37 cellular contexts compared by ENCODE assay signal in the genomic region with DNA sequence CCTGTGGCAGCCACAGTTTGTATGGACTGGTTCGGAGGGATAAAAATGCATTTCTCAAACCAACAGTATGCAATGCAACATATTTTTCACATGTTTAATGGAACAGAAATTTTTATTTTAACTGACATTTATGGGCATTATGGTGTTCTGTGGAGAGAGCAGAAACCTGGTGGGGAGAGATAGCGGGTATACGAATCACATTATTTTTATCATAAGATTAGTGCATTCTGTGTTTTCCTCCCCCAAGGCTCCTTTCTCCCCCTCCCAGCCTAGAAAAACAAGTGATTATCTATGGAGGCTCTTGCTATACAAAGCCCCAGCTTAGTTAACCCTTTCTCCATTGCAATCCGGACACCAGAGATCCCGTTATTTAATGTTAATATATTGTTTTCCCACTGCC.
"Had no signal": no experiment of that assay in that cellular context is flagged by ENCODE, and none has a peak within 500 bp of the region (broad histone marks: within the 10 kb centered on the region; RNA-seq: fewer than 3 reads in every experiment).

No MANE protein-coding gene starts in this region.

- H3K4me1 Mint-ChIP-seq: activated CD4-positive, alpha-beta memory T cell treated with anti-CD3 and anti-CD28 coated beads, Interleukin-2, amount 10 ng/mL, durations not matched to agents 7 days and 5 days; activated CD4-positive, alpha-beta T cell treated with anti-CD3 and anti-CD28 coated beads for 36 hours; activated CD4-positive, alpha-beta T cell treated with anti-CD3 and anti-CD28 coated beads, Interleukin-2, amount 10 ng/mL, durations not matched to agents 7 days and 5 days; activated CD8-positive, alpha-beta memory T cell treated with anti-CD3 and anti-CD28 coated beads, Interleukin-2, amount 10 ng/mL, durations not matched to agents 7 days and 5 days; activated naive CD4-positive, alpha-beta T cell treated with anti-CD3 and anti-CD28 coated beads, Interleukin-2, amount 10 ng/mL, durations not matched to agents 7 days and 5 days; activated naive CD4-positive, alpha-beta T cell treated with anti-CD3 and anti-CD28 coated beads, Interleukin-2, amount 50 U/mL, for 24 hours; activated naive CD8-positive, alpha-beta T cell treated with anti-CD3 and anti-CD28 coated beads, Interleukin-2, amount 10 ng/mL, durations not matched to agents 7 days and 5 days; activated naive CD8-positive, alpha-beta T cell treated with anti-CD3 and anti-CD28 coated beads, Interleukin-2, amount 50 U/mL, for 24 hours; central memory CD8-positive, alpha-beta T cell had no signal

- H3K4me3 Mint-ChIP-seq: activated CD4-positive, alpha-beta memory T cell treated with anti-CD3 and anti-CD28 coated beads, Interleukin-2, amount 10 ng/mL, durations not matched to agents 7 days and 5 days; activated CD4-positive, alpha-beta T cell treated with anti-CD3 and anti-CD28 coated beads for 36 hours; activated CD4-positive, alpha-beta T cell treated with anti-CD3 and anti-CD28 coated beads, Interleukin-2, amount 10 ng/mL, durations not matched to agents 7 days and 5 days; activated CD8-positive, alpha-beta memory T cell treated with anti-CD3 and anti-CD28 coated beads, Interleukin-2, amount 10 ng/mL, durations not matched to agents 7 days and 5 days; activated CD8-positive, alpha-beta T cell treated with anti-CD3 and anti-CD28 coated beads, Interleukin-2, amount 10 ng/mL, durations not matched to agents 7 days and 5 days; activated naive CD4-positive, alpha-beta T cell treated with anti-CD3 and anti-CD28 coated beads, Interleukin-2, amount 10 ng/mL, durations not matched to agents 7 days and 5 days; activated naive CD4-positive, alpha-beta T cell treated with anti-CD3 and anti-CD28 coated beads, Interleukin-2, amount 50 U/mL, for 24 hours; activated naive CD8-positive, alpha-beta T cell; activated naive CD8-positive, alpha-beta T cell treated with anti-CD3 and anti-CD28 coated beads, Interleukin-2, amount 10 ng/mL, durations not matched to agents 7 days and 5 days; activated naive CD8-positive, alpha-beta T cell treated with anti-CD3 and anti-CD28 coated beads, Interleukin-2, amount 50 U/mL, for 24 hours; activated T-cell treated with anti-CD3 and anti-CD28 coated beads, Interleukin-2, amount 50 U/mL, for 24 hours; brain; central memory CD8-positive, alpha-beta T cell; T-helper 1 cell treated with Interleukin-12 subunit alpha and Interleukin-12 subunit beta and Interleukin-4 antibody, amounts not matched to agents 30 μg/mL and 1 μg/mL, for 36 hours; T-helper 2 cell treated with Interferon-gamma antibody and Interleukin-4, amounts not matched to agents 5 μg/mL and 100 μg/mL, for 36 hours; WTC11 had no signal

- H3K36me3 ChIP-seq: ascending aorta, cardiac muscle cell, WERI-Rb-1 had no signal

- H3K27me3 Mint-ChIP-seq: activated CD4-positive, alpha-beta memory T cell treated with anti-CD3 and anti-CD28 coated beads, Interleukin-2, amount 10 ng/mL, durations not matched to agents 7 days and 5 days; activated CD4-positive, alpha-beta T cell treated with anti-CD3 and anti-CD28 coated beads for 36 hours; activated CD4-positive, alpha-beta T cell treated with anti-CD3 and anti-CD28 coated beads, Interleukin-2, amount 10 ng/mL, durations not matched to agents 7 days and 5 days; activated CD8-positive, alpha-beta memory T cell treated with anti-CD3 and anti-CD28 coated beads, Interleukin-2, amount 10 ng/mL, durations not matched to agents 7 days and 5 days; activated naive CD4-positive, alpha-beta T cell treated with anti-CD3 and anti-CD28 coated beads, Interleukin-2, amount 10 ng/mL, durations not matched to agents 7 days and 5 days; activated naive CD4-positive, alpha-beta T cell treated with anti-CD3 and anti-CD28 coated beads, Interleukin-2, amount 50 U/mL, for 24 hours; activated naive CD8-positive, alpha-beta T cell; activated naive CD8-positive, alpha-beta T cell treated with anti-CD3 and anti-CD28 coated beads, Interleukin-2, amount 10 ng/mL, durations not matched to agents 7 days and 5 days; activated naive CD8-positive, alpha-beta T cell treated with anti-CD3 and anti-CD28 coated beads, Interleukin-2, amount 50 U/mL, for 24 hours; activated T-cell treated with anti-CD3 and anti-CD28 coated beads, Interleukin-2, amount 50 U/mL, for 24 hours; central memory CD8-positive, alpha-beta T cell had no signal

- H3K27ac Mint-ChIP-seq: activated CD4-positive, alpha-beta memory T cell treated with anti-CD3 and anti-CD28 coated beads, Interleukin-2, amount 10 ng/mL, durations not matched to agents 7 days and 5 days; activated CD4-positive, alpha-beta T cell treated with anti-CD3 and anti-CD28 coated beads for 36 hours; activated CD4-positive, alpha-beta T cell treated with anti-CD3 and anti-CD28 coated beads, Interleukin-2, amount 10 ng/mL, durations not matched to agents 7 days and 5 days; activated CD8-positive, alpha-beta memory T cell treated with anti-CD3 and anti-CD28 coated beads, Interleukin-2, amount 10 ng/mL, durations not matched to agents 7 days and 5 days; activated CD8-positive, alpha-beta T cell treated with anti-CD3 and anti-CD28 coated beads, Interleukin-2, amount 10 ng/mL, durations not matched to agents 7 days and 5 days; activated naive CD4-positive, alpha-beta T cell treated with anti-CD3 and anti-CD28 coated beads, Interleukin-2, amount 10 ng/mL, durations not matched to agents 7 days and 5 days; activated naive CD4-positive, alpha-beta T cell treated with anti-CD3 and anti-CD28 coated beads, Interleukin-2, amount 50 U/mL, for 24 hours; activated naive CD8-positive, alpha-beta T cell; activated naive CD8-positive, alpha-beta T cell treated with anti-CD3 and anti-CD28 coated beads, Interleukin-2, amount 10 ng/mL, durations not matched to agents 7 days and 5 days; activated naive CD8-positive, alpha-beta T cell treated with anti-CD3 and anti-CD28 coated beads, Interleukin-2, amount 50 U/mL, for 24 hours; activated T-cell treated with anti-CD3 and anti-CD28 coated beads, Interleukin-2, amount 50 U/mL, for 24 hours; activated T-helper 2 cell treated with anti-CD3 and anti-CD28 coated beads, Interferon-gamma antibody, Interleukin-2, Interleukin-4, amounts not matched to agents 10 μg/mL and 5 μg/mL and 100 μg/mL, durations not matched to agents 14 hours and 24 hours and 36 hours; brain; T-helper 1 cell treated with Interleukin-12 subunit alpha and Interleukin-12 subunit beta and Interleukin-4 antibody, amounts not matched to agents 30 μg/mL and 1 μg/mL, for 36 hours; T-helper 2 cell treated with Interferon-gamma antibody and Interleukin-4, amounts not matched to agents 5 μg/mL and 100 μg/mL, for 36 hours; WTC11 had no signal

- H3K27ac ChIP-seq: ascending aorta, cardiac muscle cell, WERI-Rb-1 had no signal

- H3K4me1 ChIP-seq: ascending aorta had no signal

- H3K36me3 Mint-ChIP-seq: activated CD8-positive, alpha-beta memory T cell treated with anti-CD3 and anti-CD28 coated beads, Interleukin-2, amount 10 ng/mL, durations not matched to agents 7 days and 5 days; activated naive CD4-positive, alpha-beta T cell treated with anti-CD3 and anti-CD28 coated beads, Interleukin-2, amount 10 ng/mL, durations not matched to agents 7 days and 5 days; activated naive CD4-positive, alpha-beta T cell treated with anti-CD3 and anti-CD28 coated beads, Interleukin-2, amount 50 U/mL, for 24 hours; activated naive CD8-positive, alpha-beta T cell; activated naive CD8-positive, alpha-beta T cell treated with anti-CD3 and anti-CD28 coated beads, Interleukin-2, amount 10 ng/mL, durations not matched to agents 7 days and 5 days; brain; WTC11 had no signal

- ATAC-seq: activated CD4-positive, alpha-beta T cell treated with anti-CD3 and anti-CD28 coated beads for 36 hours; activated CD4-positive, CD25-positive, alpha-beta regulatory T cell treated with anti-CD3 and anti-CD28 coated beads, Interleukin-2, amount 50 U/mL, for 24 hours; activated CD8-positive, alpha-beta memory T cell treated with anti-CD3 and anti-CD28 coated beads, Interleukin-2, amount 10 ng/mL, durations not matched to agents 7 days and 5 days; activated CD8-positive, alpha-beta T cell treated with anti-CD3 and anti-CD28 coated beads, Interleukin-2, amount 10 ng/mL, durations not matched to agents 7 days and 5 days; activated naive CD8-positive, alpha-beta T cell treated with anti-CD3 and anti-CD28 coated beads, Interleukin-2, amount 50 U/mL, for 24 hours; WTC11 had no signal

- H3K4me3 ChIP-seq: ascending aorta, cardiac muscle cell had no signal

- H3K27me3 ChIP-seq: ascending aorta, cardiac muscle cell had no signal

- H3K9me3 Mint-ChIP-seq: activated CD4-positive, alpha-beta memory T cell treated with anti-CD3 and anti-CD28 coated beads, Interleukin-2, amount 10 ng/mL, durations not matched to agents 7 days and 5 days; activated CD4-positive, alpha-beta T cell treated with anti-CD3 and anti-CD28 coated beads, Interleukin-2, amount 10 ng/mL, durations not matched to agents 7 days and 5 days; activated naive CD4-positive, alpha-beta T cell treated with anti-CD3 and anti-CD28 coated beads, Interleukin-2, amount 10 ng/mL, durations not matched to agents 7 days and 5 days; activated naive CD8-positive, alpha-beta T cell treated with anti-CD3 and anti-CD28 coated beads, Interleukin-2, amount 10 ng/mL, durations not matched to agents 7 days and 5 days; activated T-cell treated with anti-CD3 and anti-CD28 coated beads, Interleukin-2, amount 50 U/mL, for 24 hours; activated T-helper 2 cell treated with anti-CD3 and anti-CD28 coated beads, Interferon-gamma antibody, Interleukin-2, Interleukin-4, amounts not matched to agents 10 μg/mL and 5 μg/mL and 100 μg/mL, durations not matched to agents 14 hours and 24 hours and 36 hours; T-helper 1 cell treated with Interleukin-12 subunit alpha and Interleukin-12 subunit beta and Interleukin-4 antibody, amounts not matched to agents 30 μg/mL and 1 μg/mL, for 36 hours; T-helper 2 cell treated with Interferon-gamma antibody and Interleukin-4, amounts not matched to agents 5 μg/mL and 100 μg/mL, for 36 hours had no signal

- DNase-seq: activated CD4-positive, alpha-beta memory T cell treated with anti-CD3 and anti-CD28 coated beads, Interleukin-2, amount 10 ng/mL, durations not matched to agents 7 days and 5 days; activated CD4-positive, alpha-beta T cell treated with anti-CD3 and anti-CD28 coated beads for 1 hour; activated CD4-positive, alpha-beta T cell treated with anti-CD3 and anti-CD28 coated beads for 36 hours; activated CD4-positive, alpha-beta T cell treated with anti-CD3 and anti-CD28 coated beads for 48 hours; activated CD4-positive, alpha-beta T cell treated with anti-CD3 and anti-CD28 coated beads, Interleukin-2, amount 10 ng/mL, durations not matched to agents 7 days and 5 days; activated CD4-positive, alpha-beta T cell treated with anti-CD3 and anti-CD28 coated beads, Interleukin-2, amount 50 U/mL, for 48 hours; activated CD4-positive, CD25-positive, alpha-beta regulatory T cell; activated CD8-positive, alpha-beta memory T cell treated with anti-CD3 and anti-CD28 coated beads for 24 hours; activated CD8-positive, alpha-beta memory T cell treated with anti-CD3 and anti-CD28 coated beads, Interleukin-2, amount 10 ng/mL, durations not matched to agents 7 days and 5 days; activated CD8-positive, alpha-beta memory T cell treated with anti-CD3 and anti-CD28 coated beads, Interleukin-2, amount 50 U/mL, for 48 hours; activated CD8-positive, alpha-beta T cell treated with anti-CD3 and anti-CD28 coated beads, Interleukin-2, amount 10 ng/mL, durations not matched to agents 7 days and 5 days; activated effector memory CD4-positive, alpha-beta T cell treated with Interleukin-2 at 50 U/mL for 16 hours; activated gamma-delta T cell; activated naive CD4-positive, alpha-beta T cell treated with anti-CD3 and anti-CD28 coated beads, Interleukin-2, amount 10 ng/mL, durations not matched to agents 7 days and 5 days; activated naive CD4-positive, alpha-beta T cell treated with Interleukin-2 at 50 U/mL for 16 hours; activated naive CD8-positive, alpha-beta T cell treated with anti-CD3 and anti-CD28 coated beads, Interleukin-2, amount 10 ng/mL, durations not matched to agents 7 days and 5 days; activated naive CD8-positive, alpha-beta T cell treated with anti-CD3 and anti-CD28 coated beads, Interleukin-2, amount 50 U/mL, for 24 hours; activated T-cell treated with anti-CD3 and anti-CD28 coated beads, Interleukin-2, amount 50 U/mL, for 24 hours; activated T-cell treated with anti-CD3 and anti-CD28 coated beads, Interleukin-2, amount 50 U/mL, for 48 hours; amygdala; anterior cingulate cortex; caudate nucleus; cerebellar nuclear complex; T-helper 2 cell; T-helper 9 cell; WERI-Rb-1 had no signal
